ENCODE assay signal across 1 cellular context in the genomic region with DNA sequence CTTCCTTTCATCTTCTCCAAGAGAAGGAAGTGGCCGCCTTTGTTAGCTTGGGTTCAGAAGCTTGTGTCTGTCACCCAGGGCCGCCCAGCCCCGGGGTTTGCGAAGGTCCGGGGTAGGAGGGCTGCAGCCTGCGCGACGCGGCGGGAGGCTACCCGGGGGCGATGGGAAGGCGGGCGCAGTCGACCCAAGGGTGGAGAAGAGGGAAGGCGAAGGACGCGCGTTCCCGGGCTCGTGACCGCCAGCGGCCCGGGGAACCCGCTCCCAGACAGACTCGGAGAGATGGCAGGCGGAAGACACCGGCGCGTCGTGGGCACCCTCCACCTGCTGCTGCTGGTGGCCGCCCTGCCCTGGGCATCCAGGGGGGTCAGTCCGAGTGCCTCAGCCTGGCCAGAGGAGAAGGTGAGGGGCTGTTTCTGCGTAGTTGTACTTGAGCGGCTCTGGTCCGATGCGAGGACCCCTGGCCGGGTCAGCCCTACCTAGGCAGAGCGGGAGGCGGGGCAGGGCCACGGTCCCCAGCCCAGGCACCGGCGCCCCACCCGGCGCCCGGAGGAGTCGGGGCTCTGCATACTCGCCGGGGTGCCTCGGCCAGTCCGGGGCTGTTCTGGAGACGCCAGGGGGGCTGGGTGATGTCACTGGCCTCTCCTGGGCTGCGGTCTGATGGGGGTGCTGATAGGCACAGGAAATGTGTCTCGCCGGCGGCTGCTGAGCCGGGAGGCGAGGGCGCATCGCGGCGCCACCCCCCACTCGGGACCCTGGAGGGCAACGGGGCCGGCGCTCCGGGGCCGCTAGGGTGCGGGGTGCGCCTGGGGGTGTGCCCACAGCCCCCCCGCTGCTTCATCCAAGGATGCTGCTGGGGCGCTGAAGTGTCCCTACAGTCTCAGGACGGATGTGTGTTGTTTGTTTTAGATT.
TF ChIP-seq lines count a peak whose summit lies in the region.

A gene (plus strand): TSS at position 178 of the 909 bp plus-strand sequence. CDS start 102 bp downstream, at position 280.

TF ChIP-seq in HepG2, 621 proteins besides CTCF, POLR2A, EP300 and RAD21 (continued from another document and continues in another):
- no peak for TF ChIP-seq ZNF616 (CRISPR knock-in tag; IDR thresholded peaks at IDR 0.05; ENCODE audit: low read depth)
- 0 out of 2 replicates have a peak, but pooled peaks have one; percentile 33 for TF ChIP-seq ZNF747 (CRISPR knock-in tag; IDR thresholded peaks at IDR 0.05; ENCODE audit: borderline replicate concordance)
- TF ChIP-seq, protein P1, sequence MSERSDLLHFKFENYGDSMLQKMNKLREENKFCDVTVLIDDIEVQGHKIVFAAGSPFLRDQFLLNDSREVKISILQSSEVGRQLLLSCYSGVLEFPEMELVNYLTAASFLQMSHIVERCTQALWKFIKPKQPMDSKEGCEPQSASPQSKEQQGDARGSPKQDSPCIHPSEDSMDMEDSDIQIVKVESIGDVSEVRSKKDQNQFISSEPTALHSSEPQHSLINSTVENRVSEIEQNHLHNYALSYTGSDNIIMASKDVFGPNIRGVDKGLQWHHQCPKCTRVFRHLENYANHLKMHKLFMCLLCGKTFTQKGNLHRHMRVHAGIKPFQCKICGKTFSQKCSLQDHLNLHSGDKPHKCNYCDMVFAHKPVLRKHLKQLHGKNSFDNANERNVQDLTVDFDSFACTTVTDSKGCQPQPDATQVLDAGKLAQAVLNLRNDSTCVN (CRISPR knock-in tag; IDR thresholded peaks at IDR 0.05; ENCODE audit: borderline replicate concordance) = no peak
- TF ChIP-seq KLF12 (CRISPR knock-in tag; IDR thresholded peaks at IDR 0.05; ENCODE audit: borderline replicate concordance) = no peak
- no peak for TF ChIP-seq ZNF703 (CRISPR knock-in tag; IDR thresholded peaks at IDR 0.05; ENCODE audit: borderline replicate concordance)
- TF ChIP-seq ZNF598 (CRISPR knock-in tag; IDR thresholded peaks at IDR 0.05; ENCODE audit: borderline replicate concordance) = 0 out of 2 replicates have a peak, but pooled peaks have one; percentile 47
- TF ChIP-seq RELA (CRISPR knock-in tag; IDR thresholded peaks at IDR 0.05) = 0 out of 2 replicates have a peak, but pooled peaks have one; percentile 29
- TF ChIP-seq SOX6 (IDR thresholded peaks at IDR 0.05) = no peak
- no peak for TF ChIP-seq SOX6 (CRISPR knock-in tag; IDR thresholded peaks at IDR 0.05)
- TF ChIP-seq, protein P2, sequence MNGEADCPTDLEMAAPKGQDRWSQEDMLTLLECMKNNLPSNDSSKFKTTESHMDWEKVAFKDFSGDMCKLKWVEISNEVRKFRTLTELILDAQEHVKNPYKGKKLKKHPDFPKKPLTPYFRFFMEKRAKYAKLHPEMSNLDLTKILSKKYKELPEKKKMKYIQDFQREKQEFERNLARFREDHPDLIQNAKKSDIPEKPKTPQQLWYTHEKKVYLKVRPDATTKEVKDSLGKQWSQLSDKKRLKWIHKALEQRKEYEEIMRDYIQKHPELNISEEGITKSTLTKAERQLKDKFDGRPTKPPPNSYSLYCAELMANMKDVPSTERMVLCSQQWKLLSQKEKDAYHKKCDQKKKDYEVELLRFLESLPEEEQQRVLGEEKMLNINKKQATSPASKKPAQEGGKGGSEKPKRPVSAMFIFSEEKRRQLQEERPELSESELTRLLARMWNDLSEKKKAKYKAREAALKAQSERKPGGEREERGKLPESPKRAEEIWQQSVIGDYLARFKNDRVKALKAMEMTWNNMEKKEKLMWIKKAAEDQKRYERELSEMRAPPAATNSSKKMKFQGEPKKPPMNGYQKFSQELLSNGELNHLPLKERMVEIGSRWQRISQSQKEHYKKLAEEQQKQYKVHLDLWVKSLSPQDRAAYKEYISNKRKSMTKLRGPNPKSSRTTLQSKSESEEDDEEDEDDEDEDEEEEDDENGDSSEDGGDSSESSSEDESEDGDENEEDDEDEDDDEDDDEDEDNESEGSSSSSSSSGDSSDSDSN (CRISPR knock-in tag; IDR thresholded peaks at IDR 0.05) = peak; percentile 66
- TF ChIP-seq, protein P3, sequence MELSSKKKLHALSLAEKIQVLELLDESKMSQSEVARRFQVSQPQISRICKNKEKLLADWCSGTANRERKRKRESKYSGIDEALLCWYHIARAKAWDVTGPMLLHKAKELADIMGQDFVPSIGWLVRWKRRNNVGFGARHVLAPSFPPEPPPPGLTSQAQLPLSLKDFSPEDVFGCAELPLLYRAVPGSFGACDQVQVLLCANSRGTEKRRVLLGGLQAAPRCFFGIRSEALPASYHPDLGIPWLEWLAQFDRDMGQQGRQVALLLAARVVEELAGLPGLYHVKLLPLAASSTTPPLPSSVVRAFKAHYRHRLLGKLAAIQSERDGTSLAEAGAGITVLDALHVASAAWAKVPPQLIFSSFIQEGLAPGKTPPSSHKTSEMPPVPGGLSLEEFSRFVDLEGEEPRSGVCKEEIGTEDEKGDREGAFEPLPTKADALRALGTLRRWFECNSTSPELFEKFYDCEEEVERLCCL (CRISPR knock-in tag; IDR thresholded peaks at IDR 0.05; ENCODE audit: borderline replicate concordance) = no peak
- no peak for TF ChIP-seq ZC3H4 (CRISPR knock-in tag; IDR thresholded peaks at IDR 0.05; ENCODE audit: borderline replicate concordance)
- TF ChIP-seq, protein P4, sequence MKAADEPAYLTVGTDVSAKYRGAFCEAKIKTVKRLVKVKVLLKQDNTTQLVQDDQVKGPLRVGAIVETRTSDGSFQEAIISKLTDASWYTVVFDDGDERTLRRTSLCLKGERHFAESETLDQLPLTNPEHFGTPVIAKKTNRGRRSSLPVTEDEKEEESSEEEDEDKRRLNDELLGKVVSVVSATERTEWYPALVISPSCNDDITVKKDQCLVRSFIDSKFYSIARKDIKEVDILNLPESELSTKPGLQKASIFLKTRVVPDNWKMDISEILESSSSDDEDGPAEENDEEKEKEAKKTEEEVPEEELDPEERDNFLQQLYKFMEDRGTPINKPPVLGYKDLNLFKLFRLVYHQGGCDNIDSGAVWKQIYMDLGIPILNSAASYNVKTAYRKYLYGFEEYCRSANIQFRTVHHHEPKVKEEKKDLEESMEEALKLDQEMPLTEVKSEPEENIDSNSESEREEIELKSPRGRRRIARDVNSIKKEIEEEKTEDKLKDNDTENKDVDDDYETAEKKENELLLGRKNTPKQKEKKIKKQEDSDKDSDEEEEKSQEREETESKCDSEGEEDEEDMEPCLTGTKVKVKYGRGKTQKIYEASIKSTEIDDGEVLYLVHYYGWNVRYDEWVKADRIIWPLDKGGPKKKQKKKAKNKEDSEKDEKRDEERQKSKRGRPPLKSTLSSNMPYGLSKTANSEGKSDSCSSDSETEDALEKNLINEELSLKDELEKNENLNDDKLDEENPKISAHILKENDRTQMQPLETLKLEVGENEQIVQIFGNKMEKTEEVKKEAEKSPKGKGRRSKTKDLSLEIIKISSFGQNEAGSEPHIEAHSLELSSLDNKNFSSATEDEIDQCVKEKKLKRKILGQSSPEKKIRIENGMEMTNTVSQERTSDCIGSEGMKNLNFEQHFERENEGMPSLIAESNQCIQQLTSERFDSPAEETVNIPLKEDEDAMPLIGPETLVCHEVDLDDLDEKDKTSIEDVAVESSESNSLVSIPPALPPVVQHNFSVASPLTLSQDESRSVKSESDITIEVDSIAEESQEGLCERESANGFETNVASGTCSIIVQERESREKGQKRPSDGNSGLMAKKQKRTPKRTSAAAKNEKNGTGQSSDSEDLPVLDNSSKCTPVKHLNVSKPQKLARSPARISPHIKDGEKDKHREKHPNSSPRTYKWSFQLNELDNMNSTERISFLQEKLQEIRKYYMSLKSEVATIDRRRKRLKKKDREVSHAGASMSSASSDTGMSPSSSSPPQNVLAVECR (CRISPR knock-in tag; IDR thresholded peaks at IDR 0.05; ENCODE audit: borderline replicate concordance) = 0 out of 2 replicates have a peak, but pooled peaks have one; percentile 17
- TF ChIP-seq ZNF274 (CRISPR knock-in tag; IDR thresholded peaks at IDR 0.05) = 0 out of 2 replicates have a peak, but pooled peaks have one; percentile 27
- TF ChIP-seq ZNF337 (CRISPR knock-in tag; IDR thresholded peaks at IDR 0.05; ENCODE audit: borderline replicate concordance, low read depth) = no peak
- no peak for TF ChIP-seq HDAC1 (CRISPR knock-in tag; IDR thresholded peaks at IDR 0.05)
- TF ChIP-seq, protein P5, sequence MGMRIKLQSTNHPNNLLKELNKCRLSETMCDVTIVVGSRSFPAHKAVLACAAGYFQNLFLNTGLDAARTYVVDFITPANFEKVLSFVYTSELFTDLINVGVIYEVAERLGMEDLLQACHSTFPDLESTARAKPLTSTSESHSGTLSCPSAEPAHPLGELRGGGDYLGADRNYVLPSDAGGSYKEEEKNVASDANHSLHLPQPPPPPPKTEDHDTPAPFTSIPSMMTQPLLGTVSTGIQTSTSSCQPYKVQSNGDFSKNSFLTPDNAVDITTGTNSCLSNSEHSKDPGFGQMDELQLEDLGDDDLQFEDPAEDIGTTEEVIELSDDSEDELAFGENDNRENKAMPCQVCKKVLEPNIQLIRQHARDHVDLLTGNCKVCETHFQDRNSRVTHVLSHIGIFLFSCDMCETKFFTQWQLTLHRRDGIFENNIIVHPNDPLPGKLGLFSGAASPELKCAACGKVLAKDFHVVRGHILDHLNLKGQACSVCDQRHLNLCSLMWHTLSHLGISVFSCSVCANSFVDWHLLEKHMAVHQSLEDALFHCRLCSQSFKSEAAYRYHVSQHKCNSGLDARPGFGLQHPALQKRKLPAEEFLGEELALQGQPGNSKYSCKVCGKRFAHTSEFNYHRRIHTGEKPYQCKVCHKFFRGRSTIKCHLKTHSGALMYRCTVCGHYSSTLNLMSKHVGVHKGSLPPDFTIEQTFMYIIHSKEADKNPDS (CRISPR knock-in tag; IDR thresholded peaks at IDR 0.05) = no peak
- no peak for TF ChIP-seq SNAI1 (CRISPR knock-in tag; IDR thresholded peaks at IDR 0.05; ENCODE audit: borderline replicate concordance)
- TF ChIP-seq, protein P6, sequence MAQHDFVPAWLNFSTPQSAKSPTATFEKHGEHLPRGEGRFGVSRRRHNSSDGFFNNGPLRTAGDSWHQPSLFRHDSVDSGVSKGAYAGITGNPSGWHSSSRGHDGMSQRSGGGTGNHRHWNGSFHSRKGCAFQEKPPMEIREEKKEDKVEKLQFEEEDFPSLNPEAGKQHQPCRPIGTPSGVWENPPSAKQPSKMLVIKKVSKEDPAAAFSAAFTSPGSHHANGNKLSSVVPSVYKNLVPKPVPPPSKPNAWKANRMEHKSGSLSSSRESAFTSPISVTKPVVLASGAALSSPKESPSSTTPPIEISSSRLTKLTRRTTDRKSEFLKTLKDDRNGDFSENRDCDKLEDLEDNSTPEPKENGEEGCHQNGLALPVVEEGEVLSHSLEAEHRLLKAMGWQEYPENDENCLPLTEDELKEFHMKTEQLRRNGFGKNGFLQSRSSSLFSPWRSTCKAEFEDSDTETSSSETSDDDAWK (CRISPR knock-in tag; IDR thresholded peaks at IDR 0.05) = no peak
- 0 out of 2 replicates have a peak, but pooled peaks have one; percentile 42 for TF ChIP-seq NRL (CRISPR knock-in tag; IDR thresholded peaks at IDR 0.05; ENCODE audit: borderline replicate concordance)
- no peak for TF ChIP-seq MEIS2 (CRISPR knock-in tag; IDR thresholded peaks at IDR 0.05)
- no peak for TF ChIP-seq ZNF30 (CRISPR knock-in tag; IDR thresholded peaks at IDR 0.05)
- TF ChIP-seq, protein P7, sequence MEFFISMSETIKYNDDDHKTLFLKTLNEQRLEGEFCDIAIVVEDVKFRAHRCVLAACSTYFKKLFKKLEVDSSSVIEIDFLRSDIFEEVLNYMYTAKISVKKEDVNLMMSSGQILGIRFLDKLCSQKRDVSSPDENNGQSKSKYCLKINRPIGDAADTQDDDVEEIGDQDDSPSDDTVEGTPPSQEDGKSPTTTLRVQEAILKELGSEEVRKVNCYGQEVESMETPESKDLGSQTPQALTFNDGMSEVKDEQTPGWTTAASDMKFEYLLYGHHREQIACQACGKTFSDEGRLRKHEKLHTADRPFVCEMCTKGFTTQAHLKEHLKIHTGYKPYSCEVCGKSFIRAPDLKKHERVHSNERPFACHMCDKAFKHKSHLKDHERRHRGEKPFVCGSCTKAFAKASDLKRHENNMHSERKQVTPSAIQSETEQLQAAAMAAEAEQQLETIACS (CRISPR knock-in tag; IDR thresholded peaks at IDR 0.05) = peak; percentile 82
- no peak for TF ChIP-seq PLRG1 (conservative IDR thresholded peaks at IDR 0.05)
- no peak for TF ChIP-seq ZFP37 (CRISPR knock-in tag; IDR thresholded peaks at IDR 0.05; ENCODE audit: borderline replicate concordance)
- TF ChIP-seq, protein P8, sequence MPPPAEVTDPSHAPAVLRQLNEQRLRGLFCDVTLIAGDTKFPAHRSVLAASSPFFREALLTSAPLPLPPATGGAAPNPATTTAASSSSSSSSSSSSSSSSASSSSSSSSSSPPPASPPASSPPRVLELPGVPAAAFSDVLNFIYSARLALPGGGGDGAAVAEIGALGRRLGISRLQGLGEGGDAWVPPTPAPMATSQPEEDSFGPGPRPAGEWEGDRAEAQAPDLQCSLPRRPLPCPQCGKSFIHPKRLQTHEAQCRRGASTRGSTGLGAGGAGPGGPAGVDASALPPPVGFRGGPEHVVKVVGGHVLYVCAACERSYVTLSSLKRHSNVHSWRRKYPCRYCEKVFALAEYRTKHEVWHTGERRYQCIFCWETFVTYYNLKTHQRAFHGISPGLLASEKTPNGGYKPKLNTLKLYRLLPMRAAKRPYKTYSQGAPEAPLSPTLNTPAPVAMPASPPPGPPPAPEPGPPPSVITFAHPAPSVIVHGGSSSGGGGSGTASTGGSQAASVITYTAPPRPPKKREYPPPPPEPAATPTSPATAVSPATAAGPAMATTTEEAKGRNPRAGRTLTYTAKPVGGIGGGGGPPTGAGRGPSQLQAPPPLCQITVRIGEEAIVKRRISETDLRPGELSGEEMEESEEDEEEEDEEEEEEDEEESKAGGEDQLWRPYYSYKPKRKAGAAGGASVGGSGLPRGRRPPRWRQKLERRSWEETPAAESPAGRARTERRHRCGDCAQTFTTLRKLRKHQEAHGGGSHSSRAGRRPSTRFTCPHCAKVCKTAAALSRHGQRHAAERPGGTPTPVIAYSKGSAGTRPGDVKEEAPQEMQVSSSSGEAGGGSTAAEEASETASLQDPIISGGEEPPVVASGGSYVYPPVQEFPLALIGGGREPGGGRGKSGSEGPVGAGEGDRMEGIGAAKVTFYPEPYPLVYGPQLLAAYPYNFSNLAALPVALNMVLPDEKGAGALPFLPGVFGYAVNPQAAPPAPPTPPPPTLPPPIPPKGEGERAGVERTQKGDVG (CRISPR knock-in tag; IDR thresholded peaks at IDR 0.05; ENCODE audit: borderline replicate concordance) = no peak
- TF ChIP-seq ZNF713 (CRISPR knock-in tag; IDR thresholded peaks at IDR 0.05) = no peak
- TF ChIP-seq IRX3 (CRISPR knock-in tag; IDR thresholded peaks at IDR 0.05; ENCODE audit: borderline replicate concordance, low read depth) = no peak
- TF ChIP-seq ZNF749 (CRISPR knock-in tag; IDR thresholded peaks at IDR 0.05; ENCODE audit: borderline replicate concordance) = no peak
- TF ChIP-seq ZNF850 (CRISPR knock-in tag; conservative IDR thresholded peaks at IDR 0.05) = no peak
- TF ChIP-seq, protein P9, sequence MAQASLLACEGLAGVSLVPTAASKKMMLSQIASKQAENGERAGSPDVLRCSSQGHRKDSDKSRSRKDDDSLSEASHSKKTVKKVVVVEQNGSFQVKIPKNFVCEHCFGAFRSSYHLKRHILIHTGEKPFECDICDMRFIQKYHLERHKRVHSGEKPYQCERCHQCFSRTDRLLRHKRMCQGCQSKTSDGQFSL (CRISPR knock-in tag; IDR thresholded peaks at IDR 0.05) = no peak; the same call in 1 of the 2 replicates
- TF ChIP-seq, protein P10, sequence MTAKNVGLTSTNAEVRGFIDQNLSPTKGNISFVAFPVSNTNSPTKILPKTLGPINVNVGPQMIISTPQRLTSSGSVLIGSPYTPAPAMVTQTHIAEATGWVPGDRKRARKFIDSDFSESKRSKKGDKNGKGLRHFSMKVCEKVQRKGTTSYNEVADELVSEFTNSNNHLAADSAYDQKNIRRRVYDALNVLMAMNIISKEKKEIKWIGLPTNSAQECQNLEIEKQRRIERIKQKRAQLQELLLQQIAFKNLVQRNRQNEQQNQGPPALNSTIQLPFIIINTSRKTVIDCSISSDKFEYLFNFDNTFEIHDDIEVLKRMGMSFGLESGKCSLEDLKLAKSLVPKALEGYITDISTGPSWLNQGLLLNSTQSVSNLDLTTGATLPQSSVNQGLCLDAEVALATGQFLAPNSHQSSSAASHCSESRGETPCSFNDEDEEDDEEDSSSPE (CRISPR knock-in tag; IDR thresholded peaks at IDR 0.05) = no peak
- TF ChIP-seq MBD4 (IDR thresholded peaks at IDR 0.05; ENCODE audit: borderline replicate concordance, low read length) = no peak
